In genomic region chr5:67817652-67818051, GRCh38 we compare ENCODE assay signal across 22 cellular contexts.
DNase-seq lines count a peak whose midpoint lies in the region; ATAC-seq and TF ChIP-seq lines count a peak whose summit lies in the region.
"Had no signal": no experiment of that assay in that cellular context is flagged by ENCODE, and none has a peak within 500 bp of the region (broad histone marks: within the 10 kb centered on the region; RNA-seq: fewer than 3 reads in every experiment).

No MANE protein-coding gene starts in this region.

- H3K4me3 ChIP-seq in cardiac muscle cell, result peak overlapping the region; percentile 14
- H3K4me3 ChIP-seq: ascending aorta, dorsolateral prefrontal cortex, stomach, tibial artery had no signal

- H3K4me1 ChIP-seq in cardiac muscle cell (ENCODE audit: low read depth), result no peaks in the 10 kb centered on the region

- no peaks in the 10 kb centered on the region for H3K36me3 ChIP-seq in cardiac muscle cell
- H3K36me3 ChIP-seq: ascending aorta, stomach, tibial artery had no signal

- H3K9me3 ChIP-seq in cardiac muscle cell (ENCODE audit: low read depth), result no peaks in the 10 kb centered on the region
- H3K9me3 ChIP-seq: ascending aorta, stomach, tibial artery had no signal

- H3K27me3 ChIP-seq in cardiac muscle cell, result no peaks in the 10 kb centered on the region
- H3K27me3 ChIP-seq: ascending aorta, dorsolateral prefrontal cortex, stomach, tibial artery had no signal

- DNase-seq in cardiac muscle cell (ENCODE audit: low read depth in 1 of 2, low spot score in 1 of 2) (no peak), Right ventricle myocardium inferior (ENCODE audit: missing footprints) (no peak), ecto neural progenitor cell (ENCODE audit: low spot score) (peak; percentile 54), left colon (no peak), SW480 (ENCODE audit: low spot score) (no peak), retina (no peak)
- no peak for DNase-seq in activated CD8-positive, alpha-beta memory T cell treated with anti-CD3 and anti-CD28 coated beads for 24 hours
- no peak for DNase-seq in effector CD4-positive, alpha-beta T cell
- DNase-seq: 8988T; activated CD4-positive, alpha-beta memory T cell treated with anti-CD3 and anti-CD28 coated beads for 36 hours; activated naive CD8-positive, alpha-beta T cell treated with anti-CD3 and anti-CD28 coated beads for 36 hours; CD4-positive, alpha-beta T cell; central memory CD4-positive, alpha-beta T cell; dorsolateral prefrontal cortex; GOT3; head of caudate nucleus; NCI-H1105; NCI-H2081; NCI-H446 treated with DMSO at 0.1 percent for 48 hours; stomach; tibial artery had no signal

- no peak overlapping the region for H3K27ac ChIP-seq in cardiac muscle cell
- H3K27ac ChIP-seq: ascending aorta, dorsolateral prefrontal cortex, stomach had no signal

- intact Hi-C loops in Right ventricle myocardium inferior (cut with DNase I) (no loop called here), left colon (cut with DNase I, micrococcal nuclease) (no loop called here)

- ATAC-seq in Right ventricle myocardium inferior (no peak), left colon (peak; percentile 27)

- TF ChIP-seq CTCF in cardiac muscle cell (IDR thresholded peaks at IDR 0.05; ENCODE audit: low read depth, low read length), result no peak
